8 cellular contexts compared by ENCODE assay signal in the genomic region with DNA sequence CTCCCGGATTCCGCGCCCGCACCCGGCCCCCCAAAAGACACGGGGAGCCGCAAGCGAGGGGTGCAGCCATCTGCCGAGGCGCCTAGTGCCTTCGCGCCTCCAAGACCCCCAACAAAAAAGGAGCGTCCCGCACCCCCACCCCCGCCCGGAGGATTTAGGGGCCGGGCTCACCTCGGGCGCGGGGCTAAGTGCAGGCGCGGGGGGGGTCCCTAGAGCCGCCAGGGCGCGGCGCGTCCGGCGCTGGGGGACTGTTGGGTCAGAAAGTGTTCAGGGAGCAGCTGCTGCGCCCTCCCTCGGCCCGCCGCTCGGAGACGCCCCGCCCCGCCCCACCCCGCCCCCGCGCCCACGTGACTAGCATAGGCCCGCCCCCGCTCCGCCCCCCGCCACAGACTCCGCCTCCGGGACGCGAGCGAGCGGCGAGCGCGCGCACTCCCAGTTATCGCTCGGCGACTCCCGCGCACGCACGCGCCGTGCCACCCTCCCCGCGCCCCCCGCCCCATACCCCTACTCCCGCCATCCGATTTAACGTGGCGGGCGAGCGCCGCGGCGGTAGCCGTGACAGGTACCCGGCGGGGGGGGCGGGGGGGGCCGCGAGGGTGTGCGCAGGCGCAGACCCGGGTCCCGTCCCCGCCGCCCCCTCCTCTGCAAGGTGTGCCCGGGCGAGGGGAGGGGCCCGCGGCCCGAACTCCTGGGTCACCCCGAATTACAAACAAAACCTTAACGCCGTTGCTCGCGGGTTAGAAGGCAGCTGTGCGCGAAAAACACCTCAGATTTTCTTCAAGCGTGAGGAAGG. TPM values are rescaled to one million over a fixed set of nuclear protein-coding genes. Genes with fewer than 3 reads are reported as not detected.
A peak's percentile ranks its signal among the peaks of the same experiment; 100 is the strongest.
DNase-seq lines count a peak whose midpoint lies in the region; ATAC-seq, FAIRE-seq and TF ChIP-seq lines count a peak whose summit lies in the region.

No MANE protein-coding gene starts in this region.

- WGBS in right lobe of liver (ENCODE audit: insufficient coverage, low coverage, low lambda C conversion rate, missing lambda C conversion rate) = 0% methylated on average over 13 of the region's 101 CpGs

- peak; percentile 79 for FAIRE-seq in GM12892 (lab: Jason Lieb, UNC)

- no peaks in the 10 kb centered on the region for H3K9me3 ChIP-seq in right lobe of liver

- POLR2A ChIA-PET in activated CD4-positive, alpha-beta T cell treated with anti-CD3 and anti-CD28 coated beads, Interleukin-2, amount 10 ng/mL, durations not matched to agents 7 days and 5 days (lab: Charles Lee) = interaction anchor here (0.6 kb wide), 1 partner anchor 358 kb away, joined by 3 read pairs; no protein-coding TSS in a partner anchor

- H3K4me3 ChIP-seq in right lobe of liver = peak overlapping the region; percentile 68 to 86 (median 74)

- intact Hi-C loops in right lobe of liver (cut with DNase I) = no loop called here

- ATAC-seq in HG02870 (IDR thresholded peaks at IDR 0.05; ENCODE audit: unreplicated experiment) (peak; percentile 40), right lobe of liver (peak; percentile 79 to 91 (median 84)), HG02623 (IDR thresholded peaks at IDR 0.05; ENCODE audit: unreplicated experiment) (no peak)

- no peaks in the 10 kb centered on the region for H3K9me3 Mint-ChIP-seq in activated CD4-positive, alpha-beta T cell treated with anti-CD3 and anti-CD28 coated beads, Interleukin-2, amount 10 ng/mL, durations not matched to agents 7 days and 5 days

- no peaks in the 10 kb centered on the region for H3K36me3 Mint-ChIP-seq in activated CD4-positive, alpha-beta T cell treated with anti-CD3 and anti-CD28 coated beads, Interleukin-2, amount 10 ng/mL, durations not matched to agents 7 days and 5 days (ENCODE audit: low read depth)

- H3K27ac ChIP-seq in right lobe of liver = peak overlapping the region; percentile 76 to 89 (median 85)

- peaks cover 0 to 21% (median 3%) of the 10 kb centered on the region in 4 donors for H3K4me1 ChIP-seq in right lobe of liver

- no peaks in the 10 kb centered on the region for H3K36me3 ChIP-seq in right lobe of liver

- peak overlapping the region; percentile 89 for H3K27ac Mint-ChIP-seq in activated CD4-positive, alpha-beta T cell treated with anti-CD3 and anti-CD28 coated beads, Interleukin-2, amount 10 ng/mL, durations not matched to agents 7 days and 5 days

- DNase-seq in GM12892 (ENCODE audit: insufficient read length) (peak; percentile 56), NCI-H460 (ENCODE audit: extremely low read depth, low read depth) (peak; percentile 40), dermis blood vessel endothelial cell (peak; percentile 87), right lobe of liver (peak; percentile 91 to 92 (median 92))
- peak; percentile 83 for DNase-seq in activated CD4-positive, alpha-beta T cell treated with anti-CD3 and anti-CD28 coated beads, Interleukin-2, amount 10 ng/mL, durations not matched to agents 7 days and 5 days
- DNase-seq in stimulated activated CD4-positive, alpha-beta T cell treated with anti-CD3 and anti-CD28 coated beads, Interleukin-4, amount 100 ng/mL, for 1 hour = peak; percentile 83

- peaks cover 43% of the 10 kb centered on the region for H3K4me1 Mint-ChIP-seq in activated CD4-positive, alpha-beta T cell treated with anti-CD3 and anti-CD28 coated beads, Interleukin-2, amount 10 ng/mL, durations not matched to agents 7 days and 5 days

- TF ChIP-seq CTCF in right lobe of liver (IDR thresholded peaks at IDR 0.05) = no peak

- peak overlapping the region; percentile 77 for H3K4me3 Mint-ChIP-seq in activated CD4-positive, alpha-beta T cell treated with anti-CD3 and anti-CD28 coated beads, Interleukin-2, amount 10 ng/mL, durations not matched to agents 7 days and 5 days

- H3K27me3 ChIP-seq in right lobe of liver = no peaks in the 10 kb centered on the region

- TF ChIP-seq POLR2A in GM12892 (IDR thresholded peaks at IDR 0.05; ENCODE audit: low read depth, low read length) = peak; percentile 68; the same call in 1 of the 2 replicates
- peak; percentile 82 for TF ChIP-seq POLR2A in right lobe of liver (IDR thresholded peaks at IDR 0.05)

- CTCF ChIA-PET in activated CD4-positive, alpha-beta T cell treated with anti-CD3 and anti-CD28 coated beads, Interleukin-2, amount 10 ng/mL, durations not matched to agents 7 days and 5 days (lab: Charles Lee) = no interaction called here

- peaks cover 17% of the 10 kb centered on the region for H3K27me3 Mint-ChIP-seq in activated CD4-positive, alpha-beta T cell treated with anti-CD3 and anti-CD28 coated beads, Interleukin-2, amount 10 ng/mL, durations not matched to agents 7 days and 5 days

RNA-seq across cellular contexts. Expression of a gene that starts 56.2 kb away (rescaled TPM):
- not detected for polyA plus RNA-seq in GM12892 (2012; ENCODE audit: missing spikeins)
- total RNA-seq in NCI-H460 (2014; rRNA removed; shearing (Covaris generic)) = not detected in 2 replicates
- not detected in 2 replicates for polyA plus RNA-seq in NCI-H460 (2014; cell fraction: nucleus; rRNA removed)
- not detected for total RNA-seq in activated CD4-positive, alpha-beta T cell treated with anti-CD3 and anti-CD28 coated beads, Interleukin-2, amount 10 ng/mL, durations not matched to agents 7 days and 5 days
- total RNA-seq in dermis blood vessel endothelial cell = not detected in 2 replicates
- not detected for total RNA-seq in right lobe of liver

Comparison
In these comparisons a context has a peak if more than half of its experiments do, and no peak if none do; other contexts are left out.
1. DNase-seq: peak in every context shown above with its lines; median percentile 92 in right lobe of liver; 87 in dermis blood vessel endothelial cell; 83 in activated CD4-positive, alpha-beta T cell treated with anti-CD3 and anti-CD28 coated beads, Interleukin-2, amount 10 ng/mL, durations not matched to agents 7 days and 5 days; 83 in stimulated activated CD4-positive, alpha-beta T cell treated with anti-CD3 and anti-CD28 coated beads, Interleukin-4, amount 100 ng/mL, for 1 hour; 56 in GM12892; 40 in NCI-H460.